In the genomic region with DNA sequence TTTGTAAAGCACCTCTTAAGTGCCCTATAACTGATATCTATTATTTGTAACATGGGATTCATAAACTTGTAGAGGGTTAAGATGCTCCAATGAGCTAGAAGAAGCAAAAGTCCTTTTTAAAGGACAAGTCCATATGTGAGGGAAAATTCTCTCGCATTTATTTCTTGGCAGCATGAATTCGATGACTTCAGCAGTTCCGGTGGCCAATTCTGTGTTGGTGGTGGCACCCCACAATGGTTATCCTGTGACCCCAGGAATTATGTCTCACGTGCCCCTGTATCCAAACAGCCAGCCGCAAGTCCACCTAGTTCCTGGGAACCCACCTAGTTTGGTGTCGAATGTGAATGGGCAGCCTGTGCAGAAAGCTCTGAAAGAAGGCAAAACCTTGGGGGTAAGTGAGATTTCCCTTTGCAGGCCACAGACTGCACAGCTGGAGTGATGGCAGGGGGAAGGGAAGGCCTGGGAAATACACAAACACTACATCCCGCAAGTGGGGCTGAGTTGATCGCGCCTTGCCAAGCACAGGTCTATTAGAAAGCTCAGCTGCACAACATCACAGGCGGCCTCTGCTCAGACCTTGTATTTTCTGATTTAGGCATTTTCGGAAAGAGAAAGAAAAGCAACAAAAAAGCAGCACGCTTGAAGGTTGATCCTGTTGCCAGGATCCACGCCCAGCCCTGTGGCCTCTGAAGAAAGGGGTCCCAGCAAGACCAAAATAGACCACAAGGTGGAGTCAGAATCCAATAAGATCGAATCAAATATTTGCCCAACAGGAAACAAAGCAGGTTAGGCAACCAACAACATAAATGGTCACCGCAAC, we compare ENCODE assay signal across 8 cellular contexts. TPM values are rescaled to one million over a fixed set of nuclear protein-coding genes. Genes with fewer than 3 reads are reported as not detected.
DNase-seq lines count a peak whose midpoint lies in the region; ATAC-seq and TF ChIP-seq lines count a peak whose summit lies in the region.

No MANE protein-coding gene starts in this region.

- no peak for ATAC-seq in HG03045 (IDR thresholded peaks at IDR 0.05; ENCODE audit: unreplicated experiment)
- no peak for ATAC-seq in stimulated activated naive B cell treated with anti-CD40 and anti-IgM and Interleukin-4, amounts not matched to agents 10 μg/mL and 1 μg/mL and 100 μg/mL, for 72 hours (replicated peaks)

- H3K9me3 Mint-ChIP-seq in Calu3 (ENCODE audit: low read depth, unreplicated experiment) = no peaks in the 10 kb centered on the region
- H3K9me3 Mint-ChIP-seq in stimulated activated naive B cell treated with anti-CD40 and anti-IgM and Interleukin-4, amounts not matched to agents 10 μg/mL and 1 μg/mL and 100 μg/mL, for 72 hours = peaks cover 0 to under 1% of the 10 kb centered on the region in 2 donors

- CTCF ChIA-PET in Calu3 (lab: Charles Lee) = interaction anchor here (0.8 to 1.1 kb wide), 2 partner anchors 62 to 641 kb away, joined by 3 read pairs; no protein-coding TSS in a partner anchor

- peaks cover 6% of the 10 kb centered on the region for H3K27me3 Mint-ChIP-seq in Calu3 (ENCODE audit: unreplicated experiment)
- H3K27me3 Mint-ChIP-seq in stimulated activated naive B cell treated with anti-CD40 and anti-IgM and Interleukin-4, amounts not matched to agents 10 μg/mL and 1 μg/mL and 100 μg/mL, for 72 hours = peaks cover 0 to 2% of the 10 kb centered on the region in 2 donors

- no peak overlapping the region for H3K4me3 Mint-ChIP-seq in Calu3 (ENCODE audit: low read depth, unreplicated experiment)
- no peak overlapping the region for H3K4me3 Mint-ChIP-seq in stimulated activated naive B cell treated with anti-CD40 and anti-IgM and Interleukin-4, amounts not matched to agents 10 μg/mL and 1 μg/mL and 100 μg/mL, for 72 hours

- intact Hi-C loops in Calu3 (cut with micrococcal nuclease; ENCODE audit: unreplicated experiment) = loop anchor here (1.0 kb wide), 1 partner anchor 55 kb away; the partner anchor contains the start of gene MS4A15

- H3K27ac Mint-ChIP-seq in Calu3 (ENCODE audit: unreplicated experiment) = no peak overlapping the region
- no peak overlapping the region for H3K27ac Mint-ChIP-seq in stimulated activated naive B cell treated with anti-CD40 and anti-IgM and Interleukin-4, amounts not matched to agents 10 μg/mL and 1 μg/mL and 100 μg/mL, for 72 hours

- no peaks in the 10 kb centered on the region for H3K36me3 Mint-ChIP-seq in Calu3 (ENCODE audit: insufficient read depth, unreplicated experiment)
- H3K36me3 Mint-ChIP-seq in stimulated activated naive B cell treated with anti-CD40 and anti-IgM and Interleukin-4, amounts not matched to agents 10 μg/mL and 1 μg/mL and 100 μg/mL, for 72 hours = no peaks in the 10 kb centered on the region

- BruUV-seq in Calu3 (replicated peaks; lab: Mats Ljungman, UMichigan) = no TSS peak

- DNase-seq in Calu3 (peak; percentile 52), HuH-7 (ENCODE audit: low spot score) (peak; percentile 11), RKO (ENCODE audit: low spot score) (peak; percentile 36), iPS-NIHi7 (ENCODE audit: extremely low spot score) (peak; percentile 76), NCI-H1048 (lab: John Stamatoyannopoulos, UW) (no peak)
- no peak for DNase-seq in stimulated activated CD4-positive, alpha-beta T cell treated with anti-CD3 and anti-CD28 coated beads, Interleukin-12 subunit alpha, Interleukin-12 subunit beta, amount 100 ng/mL, for 4 hours
- DNase-seq in stimulated activated naive B cell treated with anti-CD40 and anti-IgM and Interleukin-4, amounts not matched to agents 10 μg/mL and 1 μg/mL and 100 μg/mL, for 72 hours = no peak

- TF ChIP-seq CTCF in Calu3 (IDR thresholded peaks at IDR 0.05; ENCODE audit: unreplicated experiment) = peak; percentile 43

- no peaks in the 10 kb centered on the region for H3K4me1 Mint-ChIP-seq in Calu3 (ENCODE audit: low read depth, unreplicated experiment)
- H3K4me1 Mint-ChIP-seq in stimulated activated naive B cell treated with anti-CD40 and anti-IgM and Interleukin-4, amounts not matched to agents 10 μg/mL and 1 μg/mL and 100 μg/mL, for 72 hours = no peaks in the 10 kb centered on the region

RNA-seq across cellular contexts. Expression of gene MS4A8, which starts 1.5 kb away (rescaled TPM):
- total RNA-seq in Calu3 (2022) = 0.57 and 3.5 TPM in 2 replicates

RNA-seq across cellular contexts. Expression of gene MS4A18, which starts 23.6 kb away (rescaled TPM):
- not detected in 2 replicates for total RNA-seq in Calu3 (2022)

RNA-seq across cellular contexts. Expression of gene MS4A15, which starts 55.8 kb away (rescaled TPM):
- not detected in 2 replicates for total RNA-seq in Calu3 (2022)

Comparison
In these comparisons a context has a peak if more than half of its experiments do, and no peak if none do; other contexts are left out.
1. DNase-seq: peak in Calu3 (single experiment), HuH-7 (single experiment), RKO (single experiment) and iPS-NIHi7 (single experiment); none in stimulated activated CD4-positive, alpha-beta T cell treated with anti-CD3 and anti-CD28 coated beads, Interleukin-12 subunit alpha, Interleukin-12 subunit beta, amount 100 ng/mL, for 4 hours (single experiment), stimulated activated naive B cell treated with anti-CD40 and anti-IgM and Interleukin-4, amounts not matched to agents 10 μg/mL and 1 μg/mL and 100 μg/mL, for 72 hours (single experiment) and NCI-H1048 (single experiment).